In the genomic region with DNA sequence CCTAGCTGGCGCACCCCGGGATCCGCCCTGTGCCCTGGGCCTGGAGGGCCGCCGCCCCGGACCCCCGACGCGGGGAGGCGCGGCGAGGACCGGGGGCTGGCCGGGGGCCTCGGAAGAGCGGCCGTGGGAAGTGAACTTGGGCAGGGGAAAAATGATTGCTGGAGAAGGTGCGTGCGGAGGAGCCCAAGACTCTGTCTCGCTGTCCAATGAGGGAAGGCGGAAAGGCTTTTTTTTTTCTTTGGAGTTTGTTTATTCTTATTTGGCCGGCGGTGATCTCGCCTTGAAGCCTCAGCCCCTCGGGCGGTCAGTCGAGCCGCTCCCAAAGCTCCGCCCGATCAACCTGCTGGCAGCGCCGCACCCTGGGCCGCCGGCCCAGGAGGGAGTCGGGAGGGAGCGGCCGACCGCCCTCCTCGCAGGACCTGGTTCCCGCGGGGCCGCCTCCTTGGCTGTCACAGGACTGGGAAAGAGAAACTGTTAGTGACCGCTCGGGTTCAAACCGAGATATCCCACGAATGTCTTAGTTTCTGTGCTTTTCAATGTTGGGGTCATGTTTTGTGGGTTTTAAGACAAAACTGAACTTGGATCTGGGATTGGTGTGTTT, we compare ENCODE assay signal across 8 cellular contexts. TPM values are rescaled to one million over a fixed set of nuclear protein-coding genes. Genes with fewer than 3 reads are reported as not detected.
A peak's percentile ranks its signal among the peaks of the same experiment; 100 is the strongest.
DNase-seq lines count a peak whose midpoint lies in the region; ATAC-seq lines count a peak whose summit lies in the region.

No MANE protein-coding gene starts in this region.

- no peaks in the 10 kb centered on the region for H3K27me3 Mint-ChIP-seq in T-helper 17 cell

- peaks cover 2% of the 10 kb centered on the region for H3K36me3 Mint-ChIP-seq in T-helper 17 cell (ENCODE audit: low read depth)

- H3K4me3 Mint-ChIP-seq in T-helper 17 cell = peak overlapping the region; percentile 92

- peak; percentile 1 for ATAC-seq in HG03354 (IDR thresholded peaks at IDR 0.05; ENCODE audit: poor library complexity, severe bottlenecking, unreplicated experiment)
- no peak for ATAC-seq in T-helper 17 cell
- ATAC-seq in HG03196 (IDR thresholded peaks at IDR 0.05; ENCODE audit: unreplicated experiment) = no peak

- DNase-seq in EL (peak; percentile 84), T-helper 17 cell (peak; percentile 6 to 36 (median 25)), astrocyte of the hippocampus (ENCODE audit: low read depth, low spot score) (peak; percentile 88), hippocampal formation (lab: John Stamatoyannopoulos, UW) (peak; percentile 55 to 56), retina (peak; percentile 76), NCI-H2227 treated with DMSO at 0.1 percent for 48 hours (lab: John Stamatoyannopoulos, UW) (no peak)

- no peaks in the 10 kb centered on the region for H3K9me3 ChIP-seq in T-helper 17 cell (ENCODE audit: control insufficient read depth, low read length, poor library complexity, severe bottlenecking)

- H3K4me1 Mint-ChIP-seq in T-helper 17 cell = peaks cover 25% of the 10 kb centered on the region

- peak overlapping the region; percentile 84 for H3K27ac Mint-ChIP-seq in T-helper 17 cell

RNA-seq across cellular contexts. Expression of gene CPEB2, which starts 2.5 kb away (rescaled TPM):
- total RNA-seq in T-helper 17 cell = 10 to 100 TPM; 17.2 to 29.3 TPM
